12 cellular contexts compared by ENCODE assay signal in genomic region chr1:36327421-36328087, GRCh38. TPM values are rescaled to one million over a fixed set of nuclear protein-coding genes. Genes with fewer than 3 reads are reported as not detected.
DNase-seq lines count a peak whose midpoint lies in the region; ATAC-seq lines count a peak whose summit lies in the region.
"Had no signal": no experiment of that assay in that cellular context is flagged by ENCODE, and none has a peak within 500 bp of the region (broad histone marks: within the 10 kb centered on the region; RNA-seq: fewer than 3 reads in every experiment).

No MANE protein-coding gene starts in this region.

- ATAC-seq in CD4-positive, CD25-positive, alpha-beta regulatory T cell (ENCODE audit: low read depth in 2 of 2): peak; percentile 36 to 47
- ATAC-seq in HG03039 (IDR thresholded peaks at IDR 0.05; ENCODE audit: unreplicated experiment): no peak

- peak overlapping the region in 2 of 3 donors; percentile 76 to 80 for H3K27ac Mint-ChIP-seq in CD4-positive, CD25-positive, alpha-beta regulatory T cell

- no peak overlapping the region for H3K4me3 ChIP-seq in CD4-positive, CD25-positive, alpha-beta regulatory T cell (ENCODE audit: low read depth, low read length)
- H3K4me3 ChIP-seq: BLaER1 treated with 17β-estradiol and CSF1 and Interleukin-3, amounts not matched to agents 10 nM and 100 nM; cardiac muscle cell had no signal

- H3K4me1 ChIP-seq in CD4-positive, CD25-positive, alpha-beta regulatory T cell (ENCODE audit: control insufficient read depth, insufficient read depth, low read length, poor library complexity, severe bottlenecking): peaks cover 17% of the 10 kb centered on the region

- H3K36me3 Mint-ChIP-seq in CD4-positive, CD25-positive, alpha-beta regulatory T cell: peaks cover 3% of the 10 kb centered on the region

- H3K36me3 ChIP-seq in CD4-positive, CD25-positive, alpha-beta regulatory T cell (ENCODE audit: control insufficient read depth, insufficient read depth, low read length): no peaks in the 10 kb centered on the region
- H3K36me3 ChIP-seq: BLaER1 treated with 17β-estradiol and CSF1 and Interleukin-3, amounts not matched to agents 10 nM and 100 nM; cardiac muscle cell had no signal

- H3K27ac ChIP-seq in CD4-positive, CD25-positive, alpha-beta regulatory T cell (ENCODE audit: insufficient read depth, low read length, poor library complexity, severe bottlenecking): no peak overlapping the region
- H3K27ac ChIP-seq: BLaER1 treated with 17β-estradiol and CSF1 and Interleukin-3, amounts not matched to agents 10 nM and 100 nM; cardiac muscle cell had no signal

- peak in 1 of 3 donors; percentile 68 for DNase-seq in CD4-positive, CD25-positive, alpha-beta regulatory T cell
- DNase-seq in LHCN-M2 (ENCODE audit: low read depth) (peak; percentile 12), amniotic epithelial cell (ENCODE audit: low read depth) (peak; percentile 75), hepatic stellate cell (ENCODE audit: low spot score) (peak; percentile 68), occipital lobe (lab: John Stamatoyannopoulos, UW) (no peak), cortex of kidney (lab: John Stamatoyannopoulos, UW) (no peak)
- DNase-seq in stimulated activated CD4-positive, alpha-beta T cell treated with anti-CD3 and anti-CD28 coated beads, Interleukin-4, amount 100 ng/mL, for 4 hours: no peak
- DNase-seq: NCI-H2107; stimulated activated naive CD4-positive, alpha-beta T cell treated with Interleukin-2 at 50 U/mL for 16 hours had no signal

- peaks cover 0 to 21% (median 11%) of the 10 kb centered on the region in 4 donors for H3K4me1 Mint-ChIP-seq in CD4-positive, CD25-positive, alpha-beta regulatory T cell

- peak overlapping the region in 1 of 4 donors; percentile 60 for H3K4me3 Mint-ChIP-seq in CD4-positive, CD25-positive, alpha-beta regulatory T cell

- H3K27me3 ChIP-seq in CD4-positive, CD25-positive, alpha-beta regulatory T cell (ENCODE audit: control insufficient read depth, insufficient read depth, low read length): no peaks in the 10 kb centered on the region
- H3K27me3 ChIP-seq: BLaER1 treated with 17β-estradiol and CSF1 and Interleukin-3, amounts not matched to agents 10 nM and 100 nM; cardiac muscle cell had no signal

- H3K27me3 Mint-ChIP-seq in CD4-positive, CD25-positive, alpha-beta regulatory T cell: peaks cover 14% of the 10 kb centered on the region

- no peaks in the 10 kb centered on the region for H3K9me3 ChIP-seq in CD4-positive, CD25-positive, alpha-beta regulatory T cell (ENCODE audit: control insufficient read depth in 2 of 2, low read length in 2 of 2)

- no peaks in the 10 kb centered on the region for H3K9me3 Mint-ChIP-seq in CD4-positive, CD25-positive, alpha-beta regulatory T cell

RNA-seq across cellular contexts. Expression of gene EVA1B, which starts 4.1 kb away (rescaled TPM):
- total RNA-seq in CD4-positive, CD25-positive, alpha-beta regulatory T cell: 12.7 TPM
- polyA plus RNA-seq in CD4-positive, CD25-positive, alpha-beta regulatory T cell: 10 to 100 TPM in 3 of 4 donors, 1 to 10 TPM in 1; 8.7 to 18.0 (median 12.9) TPM
- total RNA-seq in LHCN-M2 (2014; rRNA removed) (72.8 and 88.1 TPM in 2 replicates), occipital lobe (4.5 TPM)
- polyA plus RNA-seq in LHCN-M2 (2012): 63.7 TPM

RNA-seq across cellular contexts. Expression of gene SH3D21, which starts 21.4 kb away (rescaled TPM):
- total RNA-seq in CD4-positive, CD25-positive, alpha-beta regulatory T cell: 3.2 TPM
- polyA plus RNA-seq in CD4-positive, CD25-positive, alpha-beta regulatory T cell: under 1 TPM; 0.26 to 0.42 (median 0.33) TPM
- total RNA-seq in LHCN-M2 (2014; rRNA removed) (2.6 and 3.3 TPM in 2 replicates), occipital lobe (3.0 TPM)
- polyA plus RNA-seq in LHCN-M2 (2012): 2.7 TPM

RNA-seq across cellular contexts. Expression of gene STK40, which starts 58.2 kb away (rescaled TPM):
- total RNA-seq in CD4-positive, CD25-positive, alpha-beta regulatory T cell: 30.1 TPM
- 10 to 100 TPM; 27.1 to 36.4 (median 30.3) TPM for polyA plus RNA-seq in CD4-positive, CD25-positive, alpha-beta regulatory T cell
- 13.7 and 16.2 TPM in 2 replicates for total RNA-seq in LHCN-M2 (2014; rRNA removed)
- 20.3 TPM for polyA plus RNA-seq in LHCN-M2 (2012)
- 13.1 TPM for total RNA-seq in occipital lobe

Comparison
In these comparisons a context has a peak if more than half of its experiments do, and no peak if none do; other contexts are left out.
1. DNase-seq: peak in LHCN-M2 (single experiment), amniotic epithelial cell (single experiment) and hepatic stellate cell (single experiment); none in occipital lobe (single experiment), cortex of kidney (single experiment) and stimulated activated CD4-positive, alpha-beta T cell treated with anti-CD3 and anti-CD28 coated beads, Interleukin-4, amount 100 ng/mL, for 4 hours (0 of 2).